In the genomic region with DNA sequence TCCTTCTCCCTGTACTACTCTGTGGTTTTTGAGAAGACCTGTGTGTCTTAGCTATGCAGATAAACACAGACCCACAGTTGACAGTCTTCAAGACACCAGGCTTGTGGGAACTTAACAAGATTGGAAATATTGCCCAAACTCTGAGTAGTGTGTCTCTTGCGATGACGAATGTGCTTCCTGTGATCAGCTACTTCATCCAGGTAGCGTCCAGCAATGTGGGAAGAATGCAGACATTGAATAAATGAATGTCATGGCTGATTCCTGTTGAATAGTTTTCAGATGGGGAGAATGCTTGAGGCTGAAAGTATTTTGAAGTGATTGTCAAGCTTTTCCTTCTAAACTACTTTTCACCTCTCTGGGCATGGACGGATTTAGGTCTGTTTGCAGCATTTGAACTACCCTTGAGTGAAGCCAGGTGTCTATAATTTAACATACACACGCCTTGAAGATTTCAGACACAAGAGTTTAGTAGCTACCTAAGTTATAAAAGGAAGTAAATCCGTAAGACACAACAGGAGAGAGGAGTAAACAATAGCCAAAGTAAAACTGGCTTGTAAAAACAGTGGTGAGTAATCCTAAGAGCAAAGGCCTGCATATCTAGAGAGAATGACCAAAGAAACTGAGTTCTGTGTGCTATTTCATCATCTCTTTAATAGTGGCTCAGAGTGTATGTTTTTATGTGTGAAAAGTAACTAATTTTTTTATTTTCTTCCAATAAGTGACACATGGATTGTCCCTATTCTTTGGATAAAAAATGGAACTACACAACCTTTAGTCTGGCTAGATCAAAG, we compare ENCODE assay signal across 26 cellular contexts. TPM values are rescaled to one million over a fixed set of nuclear protein-coding genes. Genes with fewer than 3 reads are reported as not detected.
DNase-seq lines count a peak whose midpoint lies in the region; ATAC-seq, FAIRE-seq and TF ChIP-seq lines count a peak whose summit lies in the region.
"Had no signal": no experiment of that assay in that cellular context is flagged by ENCODE, and none has a peak within 500 bp of the region (broad histone marks: within the 10 kb centered on the region; RNA-seq: fewer than 3 reads in every experiment).

No MANE protein-coding gene starts in this region.

- no peak for FAIRE-seq in K562 (lab: Jason Lieb, UNC)
- FAIRE-seq: keratinocyte had no signal

- H3K4me3 ChIP-seq in HUES64 (ENCODE audit: low read length) = no peak overlapping the region
- H3K4me3 ChIP-seq in K562 = no peak overlapping the region
- H3K4me3 ChIP-seq in foreskin fibroblast (ENCODE audit: low read depth in 1 of 2, low read length in 2 of 2) = no peak overlapping the region
- H3K4me3 ChIP-seq: suprapubic skin had no signal

- H3K9me3 ChIP-seq in HUES64 (ENCODE audit: insufficient read depth, low read depth, low read length) (no peaks in the 10 kb centered on the region), K562 (replicated peaks; ENCODE audit: control insufficient read depth, insufficient read depth, low read depth, low read length) (no peaks in the 10 kb centered on the region; the same call in 1 of the 2 replicates)
- H3K9me3 ChIP-seq: suprapubic skin had no signal

- BruUV-seq in K562 (replicated peaks; lab: Mats Ljungman, UMichigan) = no TSS peak

- no peak for TF ChIP-seq RAD21 in K562 (CRISPR knock-in tag; conservative IDR thresholded peaks at IDR 0.05 in 1 of 2, IDR thresholded peaks at IDR 0.05 in 1 of 2)

- H3K9ac ChIP-seq in HUES64 (ENCODE audit: low read depth, low read length) = peak overlapping the region; percentile 41; the same call in 1 of the 2 replicates
- no peak overlapping the region for H3K9ac ChIP-seq in K562 (ENCODE audit: insufficient read depth in 1 of 2, low read depth in 2 of 2, low read length in 2 of 2)

- ATAC-seq in K562 = peak; percentile 22; the same call in 1 of the 3 replicates
- no peak for ATAC-seq in HG03108 (IDR thresholded peaks at IDR 0.05; ENCODE audit: unreplicated experiment)
- no peak for ATAC-seq in left lobe of liver
- no peak for ATAC-seq in GM18870 (IDR thresholded peaks at IDR 0.05; ENCODE audit: unreplicated experiment)
- ATAC-seq: activated CD4-positive, CD25-positive, alpha-beta regulatory T cell treated with anti-CD3 and anti-CD28 coated beads, Interleukin-2, amount 50 U/mL, for 24 hours; activated T-cell treated with anti-CD3 and anti-CD28 coated beads, Interleukin-2, amount 50 U/mL, for 4 hours; foreskin keratinocyte had no signal

- H3K27ac ChIP-seq in HUES64 (ENCODE audit: low read depth, low read length) = no peak overlapping the region
- 0 out of 3 replicates have a peak overlapping the region, but pooled peaks have one; percentile 13 for H3K27ac ChIP-seq in K562 (ENCODE audit: extremely low read depth, low read depth, low read length)
- H3K27ac ChIP-seq: C4-2B, foreskin keratinocyte, suprapubic skin had no signal

- in situ Hi-C loops in K562 (cut with MboI) = no loop called here

- H3K36me3 ChIP-seq in HUES64 (ENCODE audit: insufficient read depth, low read length) = no peaks in the 10 kb centered on the region
- H3K36me3 ChIP-seq in K562 (ENCODE audit: control insufficient read depth, insufficient read depth, low read length) = no peaks in the 10 kb centered on the region
- H3K36me3 ChIP-seq: suprapubic skin had no signal

- H3K9me1 ChIP-seq in K562 (ENCODE audit: control insufficient read depth, insufficient read depth, low read length) = no peaks in the 10 kb centered on the region

- peak overlapping the region; percentile 5; the same call in 1 of the 2 replicates for H3K4me2 ChIP-seq in K562 (ENCODE audit: insufficient read depth, low read length)

- DNase-seq in EH (ENCODE audit: low read depth) (peak; percentile 14), K562 (ENCODE audit: extremely low read depth in 1 of 4, low spot score in 3 of 4) (peak in 1 of 4 experiments; percentile 16), foreskin fibroblast (peak; percentile 16 to 54), left lobe of liver (ENCODE audit: low spot score) (no peak)
- no peak for DNase-seq in activated CD8-positive, alpha-beta memory T cell treated with anti-CD3 and anti-CD28 coated beads for 24 hours
- DNase-seq: ACHN; activated naive CD4-positive, alpha-beta T cell treated with anti-CD3 and anti-CD28 coated beads for 36 hours; activated T-cell treated with anti-CD3 and anti-CD28 coated beads, Interleukin-2, amount 50 U/mL, for 4 hours; aorta; endodermal cell; Karpas-422; mammary epithelial cell; NCI-H1105 treated with DMSO at 0.1 percent for 48 hours; NCI-H2107; NCI-H524 treated with DMSO at 0.1 percent for 48 hours; nucleus accumbens; stimulated activated CD4-positive, alpha-beta T cell treated with anti-CD3 and anti-CD28 coated beads, Interleukin-15, amount 100 ng/mL, for 24 hours had no signal

- POLR2A ChIA-PET in K562 (lab: Yijun Ruan, JAX) = interaction anchor here (0.6 kb wide), 1 partner anchor 387 kb away, joined by 3 read pairs; no protein-coding TSS in a partner anchor

- 84% methylated on average over 6 of the region's 6 CpGs for WGBS in HUES64
- WGBS in K562 (ENCODE audit: insufficient coverage, low coverage, missing lambda C conversion rate) = 33% methylated on average over 6 of the region's 6 CpGs

- H4K20me1 ChIP-seq in K562 (replicated peaks; ENCODE audit: control insufficient read depth, insufficient read depth, low read length) = no peaks in the 10 kb centered on the region

- H3K4me1 ChIP-seq in HUES64 (ENCODE audit: insufficient read depth, low read length) (peaks cover 10% of the 10 kb centered on the region; the same call in 1 of the 2 replicates), K562 (replicated peaks in 1 of 2; ENCODE audit: control insufficient read depth in 2 of 2, insufficient read depth in 2 of 2, low read length in 2 of 2) (peaks cover 0 to 10% of the 10 kb centered on the region in 2 experiments; a peak in 1 of 5 replicates)
- H3K4me1 ChIP-seq: foreskin keratinocyte, suprapubic skin had no signal

- CTCF ChIA-PET in K562 (lab: Yijun Ruan, JAX; ENCODE audit: low intra/inter-chr PET ratio) = no interaction called here

- TF ChIP-seq POLR2A in K562 (conservative IDR thresholded peaks at IDR 0.05) = no peak

- intact Hi-C loops in K562 (cut with micrococcal nuclease) = no loop called here

- H3K27me3 ChIP-seq in HUES64 (ENCODE audit: insufficient read depth, low read length) = no peaks in the 10 kb centered on the region
- no peaks in the 10 kb centered on the region for H3K27me3 ChIP-seq in K562 (ENCODE audit: control insufficient read depth in 2 of 2, insufficient read depth in 2 of 2, low read length in 2 of 2)
- H3K27me3 ChIP-seq: foreskin keratinocyte, suprapubic skin had no signal

- no peak for TF ChIP-seq EP300 in K562 (IDR thresholded peaks at IDR 0.05; ENCODE audit: low read length)

- TF ChIP-seq CTCF in K562 (IDR thresholded peaks at IDR 0.05 in 2 of 3, conservative IDR thresholded peaks at IDR 0.05 in 1 of 3; ENCODE audit: insufficient read depth in 2 of 3, low read depth in 1 of 3, low read length in 3 of 3) (no peak), foreskin fibroblast (IDR thresholded peaks at IDR 0.05; ENCODE audit: low read depth, low read length) (no peak)

- peak overlapping the region; percentile 90 for H2AFZ ChIP-seq in K562 (ENCODE audit: low read depth, low read length)

- H3K79me2 ChIP-seq in K562 (ENCODE audit: control insufficient read depth, insufficient read depth, low read length) = no peaks in the 10 kb centered on the region

TF ChIP-seq in K562, 482 proteins besides CTCF, POLR2A, EP300 and RAD21 (continues in another document):
- no peak for TF ChIP-seq RBM15 (IDR thresholded peaks at IDR 0.05; ENCODE audit: insufficient read depth, low read length)
- TF ChIP-seq ELF1 (tag; IDR thresholded peaks at IDR 0.05) = 0 out of 2 replicates have a peak, but pooled peaks have one; percentile 17

RNA-seq across cellular contexts. Expression of a gene that starts 30.0 kb away (rescaled TPM):
- polyA plus RNA-seq in HUES64 (2013, experiment 1 of 2) = not detected
- not detected for polyA plus RNA-seq in HUES64 (2013, experiment 2 of 2)
- not detected in 2 replicates for total RNA-seq in K562 (2011; cell fraction: chromatin; rRNA removed; ENCODE audit: low replicate concordance)
- not detected in 2 replicates for total RNA-seq in K562 (2011; cell fraction: nucleolus; rRNA removed)
- total RNA-seq in K562 (2011; cell fraction: nucleoplasm; rRNA removed) = not detected in 2 replicates
- total RNA-seq in K562 (2014; rRNA removed) (not detected in 2 replicates), K562 (2014; rRNA removed; fragmentation: Illumina TruSeq; extraction: Trizol) (0.10 TPM in 1 of 2 replicates, not detected in the other), K562 (2015; rRNA removed; fragmentation: Illumina TruSeq; extraction: Trizol) (not detected in 2 replicates), K562 (2021) (0.09 and 0.20 TPM in 2 replicates), left lobe of liver (not detected)
- polyA plus RNA-seq in K562 (2011; rRNA removed) (0.07 TPM in 1 of 2 replicates, not detected in the other), K562 (2014; fragmentation: Illumina TruSeq; extraction: Trizol) (not detected in 2 replicates), K562 (2014; fragmentation: Nextera tagmentation; extraction: Ambion mirVana) (under 1 TPM; 0.06 to 0.14 TPM), K562 (2014; rRNA removed) (0.20 TPM in 1 of 2 replicates, not detected in the other)
- polyA plus RNA-seq in K562 (2011; cell fraction: cytosol; rRNA removed) = not detected in 2 replicates
- not detected in 2 replicates for polyA plus RNA-seq in K562 (2011; cell fraction: nucleus; rRNA removed)
- polyA plus RNA-seq in K562 (2012) = not detected in 2 replicates
- polyA minus RNA-seq in K562 (2011; rRNA and poly(A)+ RNA removed) = not detected in 2 replicates
- not detected in 2 replicates for polyA minus RNA-seq in K562 (2011; cell fraction: cytosol; rRNA and poly(A)+ RNA removed)
- not detected in 2 replicates for polyA minus RNA-seq in K562 (2011; cell fraction: nucleus; rRNA and poly(A)+ RNA removed)
- total RNA-seq: activated naive CD4-positive, alpha-beta T cell treated with anti-CD3 and anti-CD28 coated beads for 36 hours; activated T-cell treated with anti-CD3 and anti-CD28 coated beads, Interleukin-2, amount 50 U/mL, for 4 hours; endodermal cell; foreskin keratinocyte; G401; mammary epithelial cell; suprapubic skin had no signal
- polyA plus RNA-seq: aorta, foreskin keratinocyte, keratinocyte, mammary epithelial cell had no signal

RNA-seq across cellular contexts. Expression of a gene that starts 40.0 kb away (rescaled TPM):
- not detected for polyA plus RNA-seq in HUES64 (2013, experiment 1 of 2)
- not detected for polyA plus RNA-seq in HUES64 (2013, experiment 2 of 2)
- 1.8 and 8.7 TPM in 2 replicates for total RNA-seq in K562 (2011; cell fraction: chromatin; rRNA removed; ENCODE audit: low replicate concordance)
- 0.83 and 1.8 TPM in 2 replicates for total RNA-seq in K562 (2011; cell fraction: nucleolus; rRNA removed)
- total RNA-seq in K562 (2011; cell fraction: nucleoplasm; rRNA removed) = 3.2 and 4.3 TPM in 2 replicates
- total RNA-seq in K562 (2014; rRNA removed) (2.2 and 4.1 TPM in 2 replicates), K562 (2014; rRNA removed; fragmentation: Illumina TruSeq; extraction: Trizol) (4.7 and 6.7 TPM in 2 replicates), K562 (2015; rRNA removed; fragmentation: Illumina TruSeq; extraction: Trizol) (3.4 and 3.8 TPM in 2 replicates), K562 (2021) (2.9 and 4.1 TPM in 2 replicates), left lobe of liver (0.13 TPM)
- polyA plus RNA-seq in K562 (2011; rRNA removed) (1.0 and 5.0 TPM in 2 replicates), K562 (2014; fragmentation: Illumina TruSeq; extraction: Trizol) (4.5 and 5.7 TPM in 2 replicates), K562 (2014; fragmentation: Nextera tagmentation; extraction: Ambion mirVana) (1 to 10 TPM; 2.6 to 3.3 TPM), K562 (2014; rRNA removed) (3.2 and 5.3 TPM in 2 replicates)
- polyA plus RNA-seq in K562 (2011; cell fraction: cytosol; rRNA removed) = 0.12 and 0.57 TPM in 2 replicates
- 0.53 and 1.7 TPM in 2 replicates for polyA plus RNA-seq in K562 (2011; cell fraction: nucleus; rRNA removed)
- 5.3 and 9.0 TPM in 2 replicates for polyA plus RNA-seq in K562 (2012)
- polyA minus RNA-seq in K562 (2011; rRNA and poly(A)+ RNA removed) = 0.69 and 3.0 TPM in 2 replicates
- 1.0 TPM in 1 of 2 replicates, not detected in the other for polyA minus RNA-seq in K562 (2011; cell fraction: cytosol; rRNA and poly(A)+ RNA removed)
- polyA minus RNA-seq in K562 (2011; cell fraction: nucleus; rRNA and poly(A)+ RNA removed) = 0.78 and 1.9 TPM in 2 replicates
- total RNA-seq: activated naive CD4-positive, alpha-beta T cell treated with anti-CD3 and anti-CD28 coated beads for 36 hours; activated T-cell treated with anti-CD3 and anti-CD28 coated beads, Interleukin-2, amount 50 U/mL, for 4 hours; G401 had no signal
- polyA plus RNA-seq: mammary epithelial cell had no signal

Comparison
In these comparisons a context has a peak if more than half of its experiments do, and no peak if none do; other contexts are left out.
1. DNase-seq: peak in EH (single experiment) and foreskin fibroblast (2 of 2); none in activated CD8-positive, alpha-beta memory T cell treated with anti-CD3 and anti-CD28 coated beads for 24 hours (single experiment) and left lobe of liver (single experiment).